In genomic region chr22:32411829-32412592, GRCh38 we compare ENCODE assay signal across 8 cellular contexts. TPM values are rescaled to one million over a fixed set of nuclear protein-coding genes. Genes with fewer than 3 reads are reported as not detected.
DNase-seq lines count a peak whose midpoint lies in the region; ATAC-seq and TF ChIP-seq lines count a peak whose summit lies in the region.

Gene RTCB (minus strand): TSS chr22:32412247. CDS start chr22:32412156, 91 bp downstream.

- peak within 1 kb of the TSS; percentile 83 for H3K4me2 ChIP-seq in Loucy (ENCODE audit: low read depth, low read length, poor library complexity, severe bottlenecking)

- peak; percentile 54 for ATAC-seq in GM21528 (IDR thresholded peaks at IDR 0.05; ENCODE audit: low FRiP score, unreplicated experiment)
- ATAC-seq in natural killer cell: peak; percentile 85 to 95 (median 85)
- peak; percentile 79 to 81 for ATAC-seq in stimulated activated naive B cell treated with anti-CD40 and anti-IgM and Interleukin-4, amounts not matched to agents 10 μg/mL and 1 μg/mL and 100 μg/mL, for 72 hours (replicated peaks)

- peak within 1 kb of the TSS; percentile 95 for H3K9ac ChIP-seq in Loucy (ENCODE audit: low read depth, low read length, poor library complexity, severe bottlenecking)

- peak within 1 kb of the TSS; percentile 89 to 90 for H3K27ac Mint-ChIP-seq in natural killer cell
- peak within 1 kb of the TSS; percentile 97 for H3K27ac Mint-ChIP-seq in stimulated activated naive B cell treated with anti-CD40 and anti-IgM and Interleukin-4, amounts not matched to agents 10 μg/mL and 1 μg/mL and 100 μg/mL, for 72 hours

- H3K27me3 ChIP-seq in Loucy (ENCODE audit: insufficient read depth, low read length, poor library complexity, severe bottlenecking): no peaks in the 10 kb centered on the region

- H3K36me3 ChIP-seq in Loucy (ENCODE audit: insufficient read depth, low read length): peaks cover 16% of the 10 kb centered on the region; the same call in 1 of the 2 replicates

- peak; percentile 91 for DNase-seq in COLO668 (lab: John Stamatoyannopoulos, UW; ENCODE audit: unreplicated experiment)
- peak; percentile 81 for DNase-seq in SHP77 treated with DMSO at 0.1 percent for 48 hours (lab: John Stamatoyannopoulos, UW)
- peak; percentile 65 for DNase-seq in activated gamma-delta T cell (lab: John Stamatoyannopoulos, UW)
- DNase-seq in fibroblast of the aortic adventitia (ENCODE audit: low read depth): peak; percentile 96
- peak; percentile 89 for DNase-seq in natural killer cell
- peak; percentile 92 for DNase-seq in stimulated activated naive B cell treated with anti-CD40 and anti-IgM and Interleukin-4, amounts not matched to agents 10 μg/mL and 1 μg/mL and 100 μg/mL, for 72 hours

- no peaks in the 10 kb centered on the region for H3K9me3 ChIP-seq in Loucy (ENCODE audit: insufficient read depth, low read depth, low read length)

- TF ChIP-seq CTCF in Loucy (conservative IDR thresholded peaks at IDR 0.05; ENCODE audit: low read length) (0 out of 2 replicates have a peak, but pooled peaks have one; percentile 8), fibroblast of the aortic adventitia (IDR thresholded peaks at IDR 0.05; ENCODE audit: insufficient read depth, low read length) (no peak), natural killer cell (IDR thresholded peaks at IDR 0.05) (no peak)

- H3K36me3 Mint-ChIP-seq in natural killer cell: no peaks in the 10 kb centered on the region
- H3K36me3 Mint-ChIP-seq in stimulated activated naive B cell treated with anti-CD40 and anti-IgM and Interleukin-4, amounts not matched to agents 10 μg/mL and 1 μg/mL and 100 μg/mL, for 72 hours: peaks cover 7 to 23% of the 10 kb centered on the region in 2 donors

- no peaks in the 10 kb centered on the region for H3F3A ChIP-seq in Loucy (ENCODE audit: low read depth)

- intact Hi-C loops in natural killer cell (cut with micrococcal nuclease): loop anchor here (1.0 to 5.0 kb wide), 2 partner anchors 61 to 275 kb away; no protein-coding TSS in a partner anchor

- peak within 1 kb of the TSS; percentile 96 for H3K4me3 Mint-ChIP-seq in natural killer cell
- H3K4me3 Mint-ChIP-seq in stimulated activated naive B cell treated with anti-CD40 and anti-IgM and Interleukin-4, amounts not matched to agents 10 μg/mL and 1 μg/mL and 100 μg/mL, for 72 hours: peak within 1 kb of the TSS; percentile 93 to 97

- H3K4me1 ChIP-seq in Loucy (ENCODE audit: insufficient read depth, low read length, poor library complexity, severe bottlenecking): peaks cover 22% of the 10 kb centered on the region

- H3K4me3 ChIP-seq in Loucy (ENCODE audit: low read length, poor library complexity, severe bottlenecking): peak within 1 kb of the TSS; percentile 91
- H3K4me3 ChIP-seq in fibroblast of the aortic adventitia (ENCODE audit: low read depth, low read length): peak within 1 kb of the TSS; percentile 96

- H3K9me3 Mint-ChIP-seq in natural killer cell: no peaks in the 10 kb centered on the region
- H3K9me3 Mint-ChIP-seq in stimulated activated naive B cell treated with anti-CD40 and anti-IgM and Interleukin-4, amounts not matched to agents 10 μg/mL and 1 μg/mL and 100 μg/mL, for 72 hours: peaks cover 0 to 2% of the 10 kb centered on the region in 2 donors

- H4K20me1 ChIP-seq in Loucy (ENCODE audit: insufficient read depth, low read length, poor library complexity, severe bottlenecking): peaks cover 27% of the 10 kb centered on the region

- no peaks in the 10 kb centered on the region for H3K9me2 ChIP-seq in Loucy (replicated peaks; ENCODE audit: low read depth, low read length)

- peaks cover 10 to 22% of the 10 kb centered on the region in 2 donors for H3K27me3 Mint-ChIP-seq in natural killer cell (ENCODE audit: low read depth in 2 of 2)
- H3K27me3 Mint-ChIP-seq in stimulated activated naive B cell treated with anti-CD40 and anti-IgM and Interleukin-4, amounts not matched to agents 10 μg/mL and 1 μg/mL and 100 μg/mL, for 72 hours: peaks cover 3 to 10% of the 10 kb centered on the region in 2 donors

- peak within 1 kb of the TSS; percentile 97 for H2AFZ ChIP-seq in Loucy (ENCODE audit: low read length)

- peaks cover 46% of the 10 kb centered on the region for H3K79me2 ChIP-seq in Loucy (ENCODE audit: insufficient read depth, low read length)

- H3K4me1 Mint-ChIP-seq in natural killer cell: peaks cover 43 to 49% of the 10 kb centered on the region in 2 donors
- peaks cover 27 to 42% of the 10 kb centered on the region in 2 donors for H3K4me1 Mint-ChIP-seq in stimulated activated naive B cell treated with anti-CD40 and anti-IgM and Interleukin-4, amounts not matched to agents 10 μg/mL and 1 μg/mL and 100 μg/mL, for 72 hours

RNA-seq across cellular contexts. Expression of gene RTCB, which starts in this region (rescaled TPM):
- total RNA-seq in fibroblast of the aortic adventitia (ENCODE audit: low replicate concordance) (74.8 and 194 TPM in 2 replicates), natural killer cell (10 to 100 TPM; 44.3 to 53.2 (median 46.6) TPM)

Comparison
In these comparisons a context has a peak if more than half of its experiments do, and no peak if none do; other contexts are left out.
1. Peak in every context shown above with its lines: DNase-seq, ATAC-seq and H3K4me3 ChIP-seq.